ENCODE assay signal across 8 cellular contexts in genomic region chr2:27118525-27119329, GRCh38. TPM values are rescaled to one million over a fixed set of nuclear protein-coding genes. Genes with fewer than 3 reads are reported as not detected.
A peak's percentile ranks its signal among the peaks of the same experiment; 100 is the strongest.
DNase-seq lines count a peak whose midpoint lies in the region; ATAC-seq, FAIRE-seq and TF ChIP-seq lines count a peak whose summit lies in the region.

A gene with protein sequence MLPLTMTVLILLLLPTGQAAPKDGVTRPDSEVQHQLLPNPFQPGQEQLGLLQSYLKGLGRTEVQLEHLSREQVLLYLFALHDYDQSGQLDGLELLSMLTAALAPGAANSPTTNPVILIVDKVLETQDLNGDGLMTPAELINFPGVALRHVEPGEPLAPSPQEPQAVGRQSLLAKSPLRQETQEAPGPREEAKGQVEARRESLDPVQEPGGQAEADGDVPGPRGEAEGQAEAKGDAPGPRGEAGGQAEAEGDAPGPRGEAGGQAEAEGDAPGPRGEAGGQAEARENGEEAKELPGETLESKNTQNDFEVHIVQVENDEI (minus strand): TSS chr2:27119128. CDS start chr2:27104366, 14,762 bp downstream.

- ATAC-seq in heart left ventricle (peak in 1 of 4 donors; percentile 18), Right ventricle myocardium superior (ENCODE audit: poor library complexity) (no peak), pancreas (peak in 3 of 4 donors; percentile 23 to 55 (median 27)), GM21390 (IDR thresholded peaks at IDR 0.05; ENCODE audit: unreplicated experiment) (no peak)

- peaks cover 0 to 22% (median 10%) of the 10 kb centered on the region in 12 donors for H3K4me1 ChIP-seq in heart left ventricle
- H3K4me1 ChIP-seq in pancreas, result peaks cover 0 to 8% (median 3%) of the 10 kb centered on the region in 3 donors

- H3K9me3 ChIP-seq in heart left ventricle (no peaks in the 10 kb centered on the region), pancreas (no peaks in the 10 kb centered on the region)

- intact Hi-C loops in heart left ventricle (cut with DNase I), result no loop called here
- intact Hi-C loops in Right ventricle myocardium superior (cut with DNase I), result no loop called here
- intact Hi-C loops in pancreas (cut with DNase I), result no loop called here

- no peak for DNase-seq in heart left ventricle
- DNase-seq in Right ventricle myocardium superior, result no peak
- DNase-seq in fibroblast of mammary gland (ENCODE audit: low read depth), result no peak
- peak in 1 of 6 donors; percentile 70 for DNase-seq in pancreas
- DNase-seq in NCI-H187 (lab: John Stamatoyannopoulos, UW), result no peak
- no peak for DNase-seq in SK-N-DZ (ENCODE audit: low spot score)

- WGBS in heart left ventricle, 4 donors, result 4 to 18% (median 8%) methylated on average over 21 to 84 of the region's 84 CpGs
- 4 to 6% methylated on average over 57 to 84 of the region's 84 CpGs for WGBS in pancreas, 2 donors

- H3K36me3 ChIP-seq in heart left ventricle (no peaks in the 10 kb centered on the region), pancreas (no peaks in the 10 kb centered on the region)

- H3K4me3 ChIP-seq in heart left ventricle, result peak within 1 kb of the TSS in 11 of 12 donors; percentile 14 to 51 (median 39)
- peak within 1 kb of the TSS; percentile 56 for H3K4me3 ChIP-seq in fibroblast of mammary gland (ENCODE audit: control insufficient read depth, low read depth, low read length)
- H3K4me3 ChIP-seq in pancreas, result peak within 1 kb of the TSS in 2 of 4 donors; percentile 31 to 42

- H3K27me3 ChIP-seq in heart left ventricle (peaks cover 0 to 28% (median 17%) of the 10 kb centered on the region in 9 donors), pancreas (peaks cover 0 to 7% (median 0%) of the 10 kb centered on the region in 4 donors)

- FAIRE-seq in pancreas (lab: Jason Lieb, UNC), result no peak

- TF ChIP-seq CTCF in heart left ventricle (IDR thresholded peaks at IDR 0.05), result no peak
- TF ChIP-seq CTCF in VCaP (conservative IDR thresholded peaks at IDR 0.05), result no peak
- no peak for TF ChIP-seq CTCF in fibroblast of mammary gland (conservative IDR thresholded peaks at IDR 0.05; ENCODE audit: control insufficient read depth, insufficient read depth, low read depth, low read length)
- no peak for TF ChIP-seq CTCF in pancreas (IDR thresholded peaks at IDR 0.05)

- H3K27ac ChIP-seq in heart left ventricle (no peak within 1 kb of the TSS), VCaP (peak within 1 kb of the TSS; percentile 84), pancreas (no peak within 1 kb of the TSS)

- TF ChIP-seq POLR2A in heart left ventricle (IDR thresholded peaks at IDR 0.05), result no peak

RNA-seq across cellular contexts. Expression of the gene that starts here (rescaled TPM):
- total RNA-seq in heart left ventricle (1 to 10 TPM in 4 of 9 donors, under 1 TPM in 4, not detected in 1; 0.24 to 2.7 (median 1.0) TPM), Right ventricle myocardium superior (1.4 TPM), pancreas (1 to 10 TPM in 1 of 6 donors, under 1 TPM in 4, not detected in 1; 0.42 to 1.1 (median 0.78) TPM)
- polyA plus RNA-seq in heart left ventricle (under 1 TPM; 0.67 to 0.99 TPM), pancreas (1 to 10 TPM in 1 of 2 donors, under 1 TPM in 1; 0.49 to 1.2 TPM)
- 4.1 and 6.1 TPM in 2 replicates for polyA plus RNA-seq in SK-N-DZ (2014; cell fraction: cytosol; rRNA removed)
- polyA plus RNA-seq in SK-N-DZ (2014; cell fraction: nucleus; rRNA removed), result 4.3 and 6.5 TPM in 2 replicates

Comparison
In these comparisons a context has a peak if more than half of its experiments do, and no peak if none do; other contexts are left out.
1. ATAC-seq: peak in pancreas (3 of 4); none in Right ventricle myocardium superior (single experiment) and GM21390 (single experiment).